In genomic region chr1:40532844-40533424, GRCh38 we compare ENCODE assay signal across 2 cellular contexts.
TF ChIP-seq lines count a peak whose summit lies in the region.

No MANE protein-coding gene starts in this region.

TF ChIP-seq in IMR-90, 13 proteins besides CTCF, POLR2A, EP300 and RAD21:
- TF ChIP-seq NFE2L2 (IDR thresholded peaks at IDR 0.05; ENCODE audit: low read depth, low read length) = no peak
- TF ChIP-seq SMC3 (IDR thresholded peaks at IDR 0.05; ENCODE audit: low read depth, low read length) = peak; percentile 40
- TF ChIP-seq FOS (IDR thresholded peaks at IDR 0.05; ENCODE audit: low read depth, low read length) = no peak
- TF ChIP-seq BHLHE40 (IDR thresholded peaks at IDR 0.05; ENCODE audit: low read depth, low read length) = no peak
- no peak for TF ChIP-seq ELK1 (IDR thresholded peaks at IDR 0.05; ENCODE audit: borderline replicate concordance, low read depth, low read length)

TF ChIP-seq in GM12878, 131 proteins besides CTCF, POLR2A, EP300 and RAD21:
- no peak for TF ChIP-seq CHD2 (IDR thresholded peaks at IDR 0.05; ENCODE audit: borderline replicate concordance, low read depth, low read length)
- TF ChIP-seq SMC3 (IDR thresholded peaks at IDR 0.05; ENCODE audit: borderline replicate concordance, low read length) = peak; percentile 63
- TF ChIP-seq PRDM15 (CRISPR knock-in tag; IDR thresholded peaks at IDR 0.05) = no peak
- peak; percentile 34; the same call in 1 of the 2 replicates for TF ChIP-seq RUNX3 (IDR thresholded peaks at IDR 0.05; ENCODE audit: low read length)
